In genomic region chr14:22847661-22848341, GRCh38 we compare ENCODE assay signal across 8 cellular contexts. TPM values are rescaled to one million over a fixed set of nuclear protein-coding genes. Genes with fewer than 3 reads are reported as not detected.
DNase-seq lines count a peak whose midpoint lies in the region; TF ChIP-seq lines count a peak whose summit lies in the region.

No MANE protein-coding gene starts in this region.

- WGBS in esophagus, 2 donors, result 28 to 37% methylated on average over 14 of the region's 14 CpGs
- WGBS in neuronal stem cell (ENCODE audit: extremely low coverage in 2 of 2, insufficient read length in 2 of 2, insufficient replicate concordance in 1 of 2), 2 donors, result no CpG with 5 or more reads among the region's 14 CpGs

- H3K79me1 ChIP-seq in neuronal stem cell (ENCODE audit: low read depth, low read length), result peaks cover 2% of the 10 kb centered on the region

- no peak overlapping the region for H3K4ac ChIP-seq in neuronal stem cell (ENCODE audit: low read length)

- H2BK15ac ChIP-seq in neuronal stem cell (ENCODE audit: low read length), result peak overlapping the region; percentile 45

- H3K4me3 ChIP-seq in BLaER1 (no peak overlapping the region), NB4 (ENCODE audit: low read depth, low read length) (no peak overlapping the region), esophagus (ENCODE audit: low read depth in 1 of 2, low read length in 2 of 2) (no peak overlapping the region), neuronal stem cell (ENCODE audit: low read length in 2 of 2) (no peak overlapping the region)

- H2BK120ac ChIP-seq in neuronal stem cell (ENCODE audit: low read depth, low read length), result no peak overlapping the region

- no peak overlapping the region for H4K8ac ChIP-seq in neuronal stem cell (ENCODE audit: low read depth, low read length)

- H3K36me3 Mint-ChIP-seq in activated naive CD4-positive, alpha-beta T cell treated with anti-CD3 and anti-CD28 coated beads for 36 hours (ENCODE audit: low read depth), result no peaks in the 10 kb centered on the region

- H3K4me1 ChIP-seq in BLaER1 (peaks cover 55% of the 10 kb centered on the region), esophagus (ENCODE audit: control insufficient read depth in 2 of 2, insufficient read depth in 2 of 2, low read length in 1 of 2) (peaks cover 13 to 39% of the 10 kb centered on the region in 2 donors), neuronal stem cell (ENCODE audit: control insufficient read depth in 2 of 2, insufficient read depth in 1 of 2, low read depth in 1 of 2, low read length in 2 of 2) (peaks cover 15% of the 10 kb centered on the region in 2 donors)

- peaks cover 2% of the 10 kb centered on the region for H3K4me1 Mint-ChIP-seq in activated naive CD4-positive, alpha-beta T cell treated with anti-CD3 and anti-CD28 coated beads for 36 hours (ENCODE audit: low read depth)

- H3K4me3 Mint-ChIP-seq in activated naive CD4-positive, alpha-beta T cell treated with anti-CD3 and anti-CD28 coated beads for 36 hours, result no peak overlapping the region

- H3K27me3 Mint-ChIP-seq in activated naive CD4-positive, alpha-beta T cell treated with anti-CD3 and anti-CD28 coated beads for 36 hours (ENCODE audit: low read depth), result peaks cover 3% of the 10 kb centered on the region

- no peak for TF ChIP-seq POLR2A in NB4 (IDR thresholded peaks at IDR 0.05; ENCODE audit: extremely low read depth, insufficient read length)

- intact Hi-C loops in activated naive CD4-positive, alpha-beta T cell treated with anti-CD3 and anti-CD28 coated beads for 36 hours (cut with micrococcal nuclease), result no loop called here

- no peak overlapping the region for H3K27ac Mint-ChIP-seq in activated naive CD4-positive, alpha-beta T cell treated with anti-CD3 and anti-CD28 coated beads for 36 hours

- H2AFZ ChIP-seq in neuronal stem cell (ENCODE audit: low read length), result peak overlapping the region; percentile 68

- no peak overlapping the region for H4K91ac ChIP-seq in neuronal stem cell (ENCODE audit: low read depth, low read length, poor library complexity)

- DNase-seq in NB4 (ENCODE audit: low read depth) (peak; percentile 60), neuronal stem cell (ENCODE audit: low spot score) (no peak), ureter (ENCODE audit: low spot score) (no peak)
- DNase-seq in activated T-cell treated with anti-CD3 and anti-CD28 coated beads, Interleukin-2, amount 50 U/mL, for 48 hours, result no peak
- DNase-seq in activated naive CD4-positive, alpha-beta T cell treated with anti-CD3 and anti-CD28 coated beads for 36 hours, result no peak
- DNase-seq in stimulated activated CD4-positive, alpha-beta T cell treated with anti-CD3 and anti-CD28 coated beads, Interleukin-4, amount 100 ng/mL, for 24 hours, result no peak

- H3K4me2 ChIP-seq in BLaER1, result peak overlapping the region; percentile 55
- H3K4me2 ChIP-seq in neuronal stem cell (ENCODE audit: insufficient read depth, low read length, poor library complexity, severe bottlenecking), result no peak overlapping the region

- H3K9ac ChIP-seq in BLaER1 (peak overlapping the region; percentile 43; the same call in 1 of the 2 replicates), neuronal stem cell (ENCODE audit: low read depth, low read length, poor library complexity) (no peak overlapping the region)

- CTCF ChIA-PET in activated naive CD4-positive, alpha-beta T cell treated with anti-CD3 and anti-CD28 coated beads for 36 hours (lab: Charles Lee), result interaction anchor here (0.6 to 15.0 kb wide), 4 partner anchors 11 to 278 kb away, joined by 3 to 212 read pairs (median 58); partner anchors contain the start of gene MMP14

- H3K27me3 ChIP-seq in BLaER1 (no peaks in the 10 kb centered on the region), esophagus (ENCODE audit: control insufficient read depth in 1 of 2, insufficient read depth in 2 of 2, low read length in 2 of 2) (no peaks in the 10 kb centered on the region), neuronal stem cell (ENCODE audit: control insufficient read depth in 3 of 3, insufficient read depth in 3 of 3, low read depth in 1 of 3, low read length in 3 of 3) (no peaks in the 10 kb centered on the region)

- H3K9me3 ChIP-seq in BLaER1 (no peaks in the 10 kb centered on the region), esophagus (ENCODE audit: control insufficient read depth in 2 of 2, insufficient read depth in 1 of 2, low read depth in 1 of 2, low read length in 1 of 2) (no peaks in the 10 kb centered on the region), neuronal stem cell (replicated peaks in 1 of 2; ENCODE audit: control insufficient read depth in 2 of 2, insufficient read depth in 1 of 2, low read depth in 1 of 2, low read length in 2 of 2) (no peaks in the 10 kb centered on the region)

- H2BK12ac ChIP-seq in neuronal stem cell (ENCODE audit: low read length), result no peak overlapping the region

- peak overlapping the region; percentile 61 for H3K18ac ChIP-seq in neuronal stem cell (ENCODE audit: low read length)

- H3K27ac ChIP-seq in BLaER1 (0 out of 2 replicates have a peak overlapping the region, but pooled peaks have one; percentile 23), esophagus (ENCODE audit: low read depth in 2 of 2, low read length in 1 of 2) (peak overlapping the region; percentile 84 to 93), neuronal stem cell (replicated peaks; ENCODE audit: low read length) (no peak overlapping the region)

- no peaks in the 10 kb centered on the region for H4K20me1 ChIP-seq in BLaER1

- no peak overlapping the region for H2AK5ac ChIP-seq in neuronal stem cell (ENCODE audit: low read depth, low read length)

- H2BK5ac ChIP-seq in neuronal stem cell (ENCODE audit: low read length), result no peak overlapping the region

- H3K9me3 Mint-ChIP-seq in activated naive CD4-positive, alpha-beta T cell treated with anti-CD3 and anti-CD28 coated beads for 36 hours, result no peaks in the 10 kb centered on the region

- no peaks in the 10 kb centered on the region for H3K36me3 ChIP-seq in BLaER1
- H3K36me3 ChIP-seq in esophagus (ENCODE audit: control insufficient read depth in 2 of 2, insufficient read depth in 2 of 2, low read length in 1 of 2), result peaks cover 10 to 37% of the 10 kb centered on the region in 2 donors
- H3K36me3 ChIP-seq in neuronal stem cell (replicated peaks in 1 of 2; ENCODE audit: control insufficient read depth in 2 of 2, insufficient read depth in 2 of 2, low read length in 2 of 2), result peaks cover 0 to 4% of the 10 kb centered on the region in 2 donors

- TF ChIP-seq CTCF in NB4 (IDR thresholded peaks at IDR 0.05; ENCODE audit: low read depth, low read length), result peak; percentile 49

- no peak overlapping the region for H3K23ac ChIP-seq in neuronal stem cell (ENCODE audit: low read depth, low read length, poor library complexity)

- H3K14ac ChIP-seq in neuronal stem cell (ENCODE audit: low read length), result no peak overlapping the region

RNA-seq across cellular contexts. Expression of gene MMP14, which starts 11.4 kb away (rescaled TPM):
- polyA plus RNA-seq in esophagus, result 10 to 100 TPM; 54.1 to 81.6 TPM
- polyA plus RNA-seq in neuronal stem cell (2013, experiment 1 of 2), result 34.0 TPM
- 34.3 TPM for polyA plus RNA-seq in neuronal stem cell (2013, experiment 2 of 2)
- total RNA-seq in ureter, result 172 TPM
- total RNA-seq in activated naive CD4-positive, alpha-beta T cell treated with anti-CD3 and anti-CD28 coated beads for 36 hours, result 1 to 10 TPM; 1.3 to 2.1 TPM

RNA-seq across cellular contexts. Expression of gene MRPL52, which starts 18.1 kb away (rescaled TPM):
- 100 to 1,000 TPM in 1 of 2 donors, 10 to 100 TPM in 1; 99.8 to 182 TPM for polyA plus RNA-seq in esophagus
- 193 TPM for polyA plus RNA-seq in neuronal stem cell (2013, experiment 1 of 2)
- polyA plus RNA-seq in neuronal stem cell (2013, experiment 2 of 2), result 197 TPM
- 77.8 TPM for total RNA-seq in ureter
- 100 to 1,000 TPM; 170 TPM for total RNA-seq in activated naive CD4-positive, alpha-beta T cell treated with anti-CD3 and anti-CD28 coated beads for 36 hours

RNA-seq across cellular contexts. Expression of gene LRP10, which starts 23.7 kb away (rescaled TPM):
- 100 to 1,000 TPM in 1 of 2 donors, 10 to 100 TPM in 1; 69.8 to 129 TPM for polyA plus RNA-seq in esophagus
- 4.7 TPM for polyA plus RNA-seq in neuronal stem cell (2013, experiment 1 of 2)
- polyA plus RNA-seq in neuronal stem cell (2013, experiment 2 of 2), result 4.6 TPM
- 128 TPM for total RNA-seq in ureter
- total RNA-seq in activated naive CD4-positive, alpha-beta T cell treated with anti-CD3 and anti-CD28 coated beads for 36 hours, result 10 to 100 TPM; 71.9 to 75.2 TPM

RNA-seq across cellular contexts. Expression of gene SLC7A7, which starts 32.6 kb away (rescaled TPM):
- polyA plus RNA-seq in esophagus, result 1 to 10 TPM in 1 of 2 donors, under 1 TPM in 1; 0.98 to 1.5 TPM
- polyA plus RNA-seq in neuronal stem cell (2013, experiment 1 of 2), result 0.60 TPM
- polyA plus RNA-seq in neuronal stem cell (2013, experiment 2 of 2), result 0.48 TPM
- total RNA-seq in ureter, result 10.6 TPM
- 1 to 10 TPM in 1 of 2 experiments, under 1 TPM in 1; 0.40 to 1.1 TPM for total RNA-seq in activated naive CD4-positive, alpha-beta T cell treated with anti-CD3 and anti-CD28 coated beads for 36 hours

RNA-seq across cellular contexts. Expression of gene REM2, which starts 35.2 kb away (rescaled TPM):
- polyA plus RNA-seq in esophagus, result 1 to 10 TPM in 1 of 2 donors, under 1 TPM in 1; 0.31 to 1.1 TPM
- polyA plus RNA-seq in neuronal stem cell (2013, experiment 1 of 2), result 1.8 TPM
- 1.8 TPM for polyA plus RNA-seq in neuronal stem cell (2013, experiment 2 of 2)
- 0.18 TPM for total RNA-seq in ureter
- under 1 TPM; 0.69 to 0.74 TPM for total RNA-seq in activated naive CD4-positive, alpha-beta T cell treated with anti-CD3 and anti-CD28 coated beads for 36 hours

Comparison
In these comparisons a context has a peak if more than half of its experiments do, and no peak if none do; other contexts are left out.
1. RNA of gene MMP14, which starts 11.4 kb away (total RNA-seq): 172 TPM in ureter (single experiment); 1.3 to 2.1 TPM in activated naive CD4-positive, alpha-beta T cell treated with anti-CD3 and anti-CD28 coated beads for 36 hours; every median in the first group is over 10 times any median in the second.